Comparison of ENCODE assay signal across 2 cellular contexts in genomic region chr14:54933006-54933405, GRCh38.
TF ChIP-seq lines count a peak whose summit lies in the region.

No MANE protein-coding gene starts in this region.

TF ChIP-seq in HepG2, 621 proteins besides CTCF, POLR2A, EP300 and RAD21:
- TF ChIP-seq BHLHE40 (IDR thresholded peaks at IDR 0.05; ENCODE audit: low read length) (no peak), MTA1 (CRISPR knock-in tag; IDR thresholded peaks at IDR 0.05; ENCODE audit: borderline replicate concordance) (no peak), MAFK (conservative IDR thresholded peaks at IDR 0.05 in 1 of 2, IDR thresholded peaks at IDR 0.05 in 1 of 2; ENCODE audit: low read length in 2 of 2) (peak; percentile 44 to 66; a peak in 2 of 4 replicates), MAFF (IDR thresholded peaks at IDR 0.05; ENCODE audit: low read depth, low read length) (peak; percentile 50; the same call in 1 of the 2 replicates), RFXAP (CRISPR knock-in tag; IDR thresholded peaks at IDR 0.05; ENCODE audit: borderline replicate concordance) (no peak), ZBTB38 (CRISPR knock-in tag; IDR thresholded peaks at IDR 0.05) (no peak)

TF ChIP-seq in K562, 482 proteins besides CTCF, POLR2A, EP300 and RAD21:
- TF ChIP-seq ILK (tag; IDR thresholded peaks at IDR 0.05; ENCODE audit: borderline replicate concordance, low read depth), result no peak
- TF ChIP-seq SUPT5H (IDR thresholded peaks at IDR 0.05), result no peak
- TF ChIP-seq KLF1 (tag; IDR thresholded peaks at IDR 0.05), result no peak
- TF ChIP-seq C11orf30 (IDR thresholded peaks at IDR 0.05; ENCODE audit: low read depth), result 0 out of 2 replicates have a peak, but pooled peaks have one; percentile 17
- TF ChIP-seq ZNF316 (IDR thresholded peaks at IDR 0.05), result peak; percentile 38; the same call in 1 of the 2 replicates
- no peak for TF ChIP-seq ESRRB (CRISPR knock-in tag; IDR thresholded peaks at IDR 0.05; ENCODE audit: borderline replicate concordance)
- no peak for TF ChIP-seq KAT8 (IDR thresholded peaks at IDR 0.05; ENCODE audit: low read depth)
